In the genomic region with DNA sequence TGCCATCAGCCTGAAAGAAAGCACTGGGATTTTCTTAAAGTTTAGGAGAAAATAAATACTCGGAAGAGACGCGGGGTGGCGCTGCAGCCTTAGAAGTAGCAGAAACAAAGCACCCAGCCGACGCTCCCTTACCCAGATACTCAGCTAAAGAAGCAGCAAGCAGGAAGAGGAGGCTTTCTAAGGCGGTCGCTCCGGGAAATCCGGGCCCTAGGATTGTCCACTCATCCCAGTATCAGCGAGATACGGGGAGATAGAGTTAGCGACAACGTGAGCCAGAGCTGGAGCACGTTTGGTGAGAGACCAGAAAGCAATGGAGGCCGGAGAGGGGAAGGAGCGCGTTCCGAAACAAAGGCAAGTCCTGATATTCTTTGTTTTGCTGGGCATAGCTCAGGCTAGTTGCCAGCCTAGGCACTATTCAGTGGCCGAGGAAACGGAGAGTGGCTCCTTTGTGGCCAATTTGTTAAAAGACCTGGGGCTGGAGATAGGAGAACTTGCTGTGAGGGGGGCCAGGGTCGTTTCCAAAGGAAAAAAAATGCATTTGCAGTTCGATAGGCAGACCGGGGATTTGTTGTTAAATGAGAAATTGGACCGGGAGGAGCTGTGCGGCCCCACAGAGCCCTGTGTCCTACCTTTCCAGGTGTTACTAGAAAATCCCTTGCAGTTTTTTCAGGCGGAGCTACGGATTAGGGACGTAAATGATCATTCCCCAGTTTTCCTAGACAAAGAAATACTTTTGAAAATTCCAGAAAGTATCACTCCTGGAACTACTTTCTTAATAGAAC, we compare ENCODE assay signal across 8 cellular contexts. TPM values are rescaled to one million over a fixed set of nuclear protein-coding genes. Genes with fewer than 3 reads are reported as not detected.
DNase-seq lines count a peak whose midpoint lies in the region; ATAC-seq, FAIRE-seq and TF ChIP-seq lines count a peak whose summit lies in the region.

TSS of gene PCDHB2 (plus strand) at position 135 of the 782 bp plus-strand sequence. CDS start at position 311, 176 bp downstream.

- H3K27ac ChIP-seq in GM23338 (ENCODE audit: low read depth) (peak within 1 kb of the TSS; percentile 70), HepG2 (ENCODE audit: extremely low read length, insufficient read depth, low read length) (peak within 1 kb of the TSS; percentile 56)

- no peaks in the 10 kb centered on the region for H3K27me3 ChIP-seq in GM23338 (ENCODE audit: insufficient read depth)
- H3K27me3 ChIP-seq in HepG2 (ENCODE audit: control insufficient read depth in 1 of 2, insufficient read depth in 2 of 2, low read length in 2 of 2): no peaks in the 10 kb centered on the region; a peak in 1 of 5 replicates

- peaks cover 30% of the 10 kb centered on the region for H3K79me2 ChIP-seq in GM23338 (replicated peaks; ENCODE audit: insufficient read depth)
- no peaks in the 10 kb centered on the region for H3K79me2 ChIP-seq in HepG2 (ENCODE audit: insufficient read depth, low read length)

- peak; percentile 59 to 69 for TF ChIP-seq POLR2A in HepG2 (IDR thresholded peaks at IDR 0.05; ENCODE audit: insufficient read depth in 1 of 2, low read depth in 2 of 2, low read length in 2 of 2)

- H3K4me1 Mint-ChIP-seq in GM23338: peaks cover 8% of the 10 kb centered on the region; the same call in 2 of the 3 replicates
- H3K4me1 Mint-ChIP-seq in activated CD4-positive, alpha-beta T cell treated with anti-CD3 and anti-CD28 coated beads, Interleukin-2, amount 10 ng/mL, durations not matched to agents 7 days and 5 days: no peaks in the 10 kb centered on the region

- H4K20me1 ChIP-seq in GM23338 (replicated peaks; ENCODE audit: insufficient read depth): no peaks in the 10 kb centered on the region; the same call in 1 of the 2 replicates
- H4K20me1 ChIP-seq in HepG2 (ENCODE audit: insufficient read depth, low read length): no peaks in the 10 kb centered on the region

- in situ Hi-C loops in HepG2 (cut with HindIII; ENCODE audit: extremely low pct_ligation_motif_present, low pct_unique_long_range_greater_than_20kb): loop anchor here (10.0 kb wide), 1 partner anchor 460 kb away; no protein-coding TSS in a partner anchor

- no peaks in the 10 kb centered on the region for H3F3A ChIP-seq in GM23338 (replicated peaks; ENCODE audit: low read depth)

- H3K4me3 Mint-ChIP-seq in GM23338: peak within 1 kb of the TSS; percentile 93
- no peak within 1 kb of the TSS for H3K4me3 Mint-ChIP-seq in activated CD4-positive, alpha-beta T cell treated with anti-CD3 and anti-CD28 coated beads, Interleukin-2, amount 10 ng/mL, durations not matched to agents 7 days and 5 days

- FAIRE-seq in HepG2 (lab: Jason Lieb, UNC): peak; percentile 74

- DNase-seq in GM23338 (ENCODE audit: low spot score) (peak; percentile 98), NCI-H524 treated with DMSO at 0.1 percent for 48 hours (lab: John Stamatoyannopoulos, UW) (peak; percentile 41), cardiac fibroblast (ENCODE audit: low read depth in 2 of 2) (peak; percentile 14 to 19), HepG2 (ENCODE audit: low spot score) (peak; percentile 79)
- DNase-seq in activated CD4-positive, alpha-beta T cell treated with anti-CD3 and anti-CD28 coated beads, Interleukin-2, amount 10 ng/mL, durations not matched to agents 7 days and 5 days: no peak
- no peak for DNase-seq in stimulated activated CD4-positive, alpha-beta T cell treated with anti-CD3 and anti-CD28 coated beads, Interleukin-4, amount 100 ng/mL, for 1 hour

- H3K27ac Mint-ChIP-seq in GM23338: peak within 1 kb of the TSS; percentile 95
- no peak within 1 kb of the TSS for H3K27ac Mint-ChIP-seq in activated CD4-positive, alpha-beta T cell treated with anti-CD3 and anti-CD28 coated beads, Interleukin-2, amount 10 ng/mL, durations not matched to agents 7 days and 5 days

- H3K36me3 ChIP-seq in GM23338 (ENCODE audit: insufficient read depth) (no peaks in the 10 kb centered on the region), HepG2 (replicated peaks in 1 of 2; ENCODE audit: control insufficient read depth in 1 of 2, insufficient read depth in 2 of 2, low read length in 2 of 2) (no peaks in the 10 kb centered on the region)

- TF ChIP-seq EP300 in HepG2 (IDR thresholded peaks at IDR 0.05; ENCODE audit: low read depth in 2 of 2, low read length in 2 of 2): no peak
- TF ChIP-seq EP300 in HepG2 (CRISPR knock-in tag; IDR thresholded peaks at IDR 0.05; ENCODE audit: borderline replicate concordance): no peak

- POLR2A ChIA-PET in HepG2 (lab: Yijun Ruan, JAX): interaction anchor here (0.5 to 1.9 kb wide), 7 partner anchors 9 to 469 kb away, joined by 3 to 9 read pairs (median 4); partner anchors contain the start of gene TAF7
- POLR2A ChIA-PET in activated CD4-positive, alpha-beta T cell treated with anti-CD3 and anti-CD28 coated beads, Interleukin-2, amount 10 ng/mL, durations not matched to agents 7 days and 5 days (lab: Charles Lee): no interaction called here

- peaks cover 26% of the 10 kb centered on the region; the same call in 2 of the 3 replicates for H3K9me3 Mint-ChIP-seq in GM23338
- H3K9me3 Mint-ChIP-seq in activated CD4-positive, alpha-beta T cell treated with anti-CD3 and anti-CD28 coated beads, Interleukin-2, amount 10 ng/mL, durations not matched to agents 7 days and 5 days: peaks cover 12% of the 10 kb centered on the region

- H3K9me2 ChIP-seq in GM23338 (ENCODE audit: insufficient read depth): no peaks in the 10 kb centered on the region

- H3K4me1 ChIP-seq in GM23338 (ENCODE audit: insufficient read depth): no peaks in the 10 kb centered on the region
- H3K4me1 ChIP-seq in HepG2 (ENCODE audit: insufficient read depth, low read length): peaks cover 11% of the 10 kb centered on the region

- BruUV-seq in HepG2 (replicated peaks; lab: Mats Ljungman, UMichigan): TSS peak; percentile 77

- TF ChIP-seq CTCF in GM23338 (conservative IDR thresholded peaks at IDR 0.05; ENCODE audit: low read depth in 2 of 2) (peak; percentile 88 to 89), cardiac fibroblast (IDR thresholded peaks at IDR 0.05; ENCODE audit: low read depth, low read length) (no peak), HepG2 (CRISPR knock-in tag; IDR thresholded peaks at IDR 0.05) (peak; percentile 87)

- CTCF ChIA-PET in HepG2 (lab: Yijun Ruan, JAX; ENCODE audit: low intra/inter-chr PET ratio, low total read pairs): interaction anchor here (1.1 to 1.4 kb wide), 3 partner anchors 78 to 430 kb away, joined by 3 to 5 read pairs (median 5); partner anchors contain the start of genes PCDHB16 and PCDHB7
- CTCF ChIA-PET in activated CD4-positive, alpha-beta T cell treated with anti-CD3 and anti-CD28 coated beads, Interleukin-2, amount 10 ng/mL, durations not matched to agents 7 days and 5 days (lab: Charles Lee): no interaction called here

- peaks cover 35% of the 10 kb centered on the region for H3K36me3 Mint-ChIP-seq in GM23338 (ENCODE audit: low read depth)
- H3K36me3 Mint-ChIP-seq in activated CD4-positive, alpha-beta T cell treated with anti-CD3 and anti-CD28 coated beads, Interleukin-2, amount 10 ng/mL, durations not matched to agents 7 days and 5 days (ENCODE audit: low read depth): peaks cover 2% of the 10 kb centered on the region

- no peaks in the 10 kb centered on the region for H3K9me3 ChIP-seq in HepG2 (ENCODE audit: low read length)

- H3K4me3 ChIP-seq in GM23338: peak within 1 kb of the TSS; percentile 68
- no peak within 1 kb of the TSS for H3K4me3 ChIP-seq in cardiac fibroblast (replicated peaks in 1 of 2; ENCODE audit: low read depth in 2 of 2, low read length in 2 of 2)
- H3K4me3 ChIP-seq in HepG2 (replicated peaks in 1 of 3; ENCODE audit: insufficient read depth in 1 of 3, low read depth in 2 of 3, low read length in 3 of 3): peak within 1 kb of the TSS; percentile 55 to 89 (median 82)

- peak; percentile 69 for TF ChIP-seq RAD21 in HepG2 (CRISPR knock-in tag; IDR thresholded peaks at IDR 0.05)

- peak within 1 kb of the TSS; percentile 82 for H3K9ac ChIP-seq in HepG2 (ENCODE audit: insufficient read depth, low read depth, low read length)

- ATAC-seq in GM23338 (peak; percentile 97), HepG2 (peak; percentile 98), HG02571 (IDR thresholded peaks at IDR 0.05; ENCODE audit: unreplicated experiment) (no peak), HG03175 (IDR thresholded peaks at IDR 0.05; ENCODE audit: unreplicated experiment) (no peak)

- H2AFZ ChIP-seq in GM23338: peak within 1 kb of the TSS; percentile 7
- peak within 1 kb of the TSS; percentile 89 for H2AFZ ChIP-seq in HepG2 (ENCODE audit: low read length)

- intact Hi-C loops in HepG2 (cut with micrococcal nuclease; ENCODE audit: unreplicated experiment): loop anchor here (2.0 to 5.0 kb wide), 3 partner anchors 54 to 468 kb away; partner anchors contain the start of gene PCDHB16

- H3K27me3 Mint-ChIP-seq in GM23338 (ENCODE audit: insufficient read depth, low read depth, poor library complexity): no peaks in the 10 kb centered on the region
- H3K27me3 Mint-ChIP-seq in activated CD4-positive, alpha-beta T cell treated with anti-CD3 and anti-CD28 coated beads, Interleukin-2, amount 10 ng/mL, durations not matched to agents 7 days and 5 days: peaks cover 14% of the 10 kb centered on the region

- H3K4me2 ChIP-seq in GM23338: peak within 1 kb of the TSS; percentile 89
- H3K4me2 ChIP-seq in HepG2 (ENCODE audit: low read depth, low read length): peak within 1 kb of the TSS; percentile 74

- WGBS in HepG2 (ENCODE audit: low lambda C conversion rate): 6% methylated on average over 29 of the region's 29 CpGs

RNA-seq across cellular contexts. Expression of gene PCDHB2, which starts in this region (rescaled TPM):
- 28.6 and 34.2 TPM in 2 replicates for total RNA-seq in GM23338 (2014; rRNA removed; shearing (Covaris generic))
- polyA plus RNA-seq in GM23338 (2016; fragmentation: Nextera tagmentation; extraction: Ambion mirVana) (7.1 and 9.3 TPM in 2 replicates), HepG2 (2011; rRNA removed) (7.5 and 8.1 TPM in 2 replicates)
- total RNA-seq in HepG2 (2016; rRNA removed; fragmentation: Illumina TruSeq; extraction: Trizol): 3.6 and 7.1 TPM in 2 replicates
- 0.35 and 0.71 TPM in 2 replicates for total RNA-seq in HepG2 (2016; cell fraction: cytosol; rRNA removed; fragmentation: Illumina TruSeq; extraction: Trizol; ENCODE audit: low read depth)
- total RNA-seq in HepG2 (2016; cell fraction: insoluble cytoplasmic fraction; rRNA removed; fragmentation: Illumina TruSeq; extraction: Trizol): 3.4 and 7.6 TPM in 2 replicates
- total RNA-seq in HepG2 (2016; cell fraction: membrane; rRNA removed; fragmentation: Illumina TruSeq; extraction: Trizol): 1.3 and 1.7 TPM in 2 replicates
- total RNA-seq in HepG2 (2016; cell fraction: nucleus; rRNA removed; fragmentation: Illumina TruSeq; extraction: Trizol): 8.7 and 8.9 TPM in 2 replicates
- 7.1 and 7.8 TPM in 2 replicates for polyA plus RNA-seq in HepG2 (2011; cell fraction: cytosol; rRNA removed)
- polyA plus RNA-seq in HepG2 (2011; cell fraction: nucleus; rRNA removed): 10.5 and 11.5 TPM in 2 replicates
- polyA plus RNA-seq in HepG2 (2012): 4.2 and 7.6 TPM in 2 replicates
- 0.37 and 0.50 TPM in 2 replicates for polyA plus RNA-seq in HepG2 (2016; cell fraction: cytosol; fragmentation: Illumina TruSeq; extraction: Trizol; ENCODE audit: low read depth)
- polyA plus RNA-seq in HepG2 (2016; cell fraction: insoluble cytoplasmic fraction; fragmentation: Illumina TruSeq; extraction: Trizol; ENCODE audit: low read depth): 2.1 and 3.3 TPM in 2 replicates
- 0.80 and 0.94 TPM in 2 replicates for polyA plus RNA-seq in HepG2 (2016; cell fraction: membrane; fragmentation: Illumina TruSeq; extraction: Trizol; ENCODE audit: low read depth)
- polyA plus RNA-seq in HepG2 (2016; cell fraction: nucleus; fragmentation: Illumina TruSeq; extraction: Trizol; ENCODE audit: insufficient read depth, low read depth): 10.3 and 13.3 TPM in 2 replicates
- 2.5 and 9.7 TPM in 2 replicates for polyA minus RNA-seq in HepG2 (2011; rRNA and poly(A)+ RNA removed; ENCODE audit: low replicate concordance)
- polyA minus RNA-seq in HepG2 (2011; cell fraction: cytosol; rRNA and poly(A)+ RNA removed): 4.7 and 5.6 TPM in 2 replicates
- 6.2 and 8.3 TPM in 2 replicates for polyA minus RNA-seq in HepG2 (2011; cell fraction: nucleus; rRNA and poly(A)+ RNA removed)
- not detected for total RNA-seq in activated CD4-positive, alpha-beta T cell treated with anti-CD3 and anti-CD28 coated beads, Interleukin-2, amount 10 ng/mL, durations not matched to agents 7 days and 5 days

Comparison
In these comparisons a context has a peak if more than half of its experiments do, and no peak if none do; other contexts are left out.
1. ATAC-seq: peak in GM23338 (single experiment) and HepG2 (single experiment); none in HG02571 (single experiment) and HG03175 (single experiment).
2. DNase-seq: peak in GM23338 (single experiment), NCI-H524 treated with DMSO at 0.1 percent for 48 hours (single experiment), cardiac fibroblast (2 of 2) and HepG2 (single experiment); none in activated CD4-positive, alpha-beta T cell treated with anti-CD3 and anti-CD28 coated beads, Interleukin-2, amount 10 ng/mL, durations not matched to agents 7 days and 5 days (single experiment) and stimulated activated CD4-positive, alpha-beta T cell treated with anti-CD3 and anti-CD28 coated beads, Interleukin-4, amount 100 ng/mL, for 1 hour (single experiment).
3. H3K4me3 ChIP-seq: peak in GM23338 (single experiment) and HepG2 (3 of 3); none in cardiac fibroblast (0 of 2).